In genomic region chr6:121334299-121335104, GRCh38 we compare ENCODE assay signal across 1 cellular context.
TF ChIP-seq lines count a peak whose summit lies in the region.

TSS of gene TBC1D32 (minus strand) at chr6:121334480. CDS start at chr6:121334430, 50 bp downstream.

TF ChIP-seq in K562, 482 proteins besides CTCF, POLR2A, EP300 and RAD21 (continued from another document and continues in another):
- TF ChIP-seq HOMEZ (CRISPR knock-in tag; IDR thresholded peaks at IDR 0.05) (no peak), SFPQ (IDR thresholded peaks at IDR 0.05; ENCODE audit: low read depth, low read length) (no peak), E2F8 (IDR thresholded peaks at IDR 0.05; ENCODE audit: low read depth, partially characterized antibody) (no peak), SNRNP70 (optimal IDR thresholded peaks at IDR 0.05; ENCODE audit: low read depth, low read length) (no peak), SNAPC5 (CRISPR knock-in tag; IDR thresholded peaks at IDR 0.05) (no peak), FOXJ3 (CRISPR knock-in tag; IDR thresholded peaks at IDR 0.05) (no peak), YBX1 (IDR thresholded peaks at IDR 0.05) (no peak), ZNF449 (CRISPR knock-in tag; IDR thresholded peaks at IDR 0.05) (no peak), NFE2L1 (tag; IDR thresholded peaks at IDR 0.05; ENCODE audit: borderline replicate concordance, low read depth) (no peak), ZNF408 (CRISPR knock-in tag; IDR thresholded peaks at IDR 0.05; ENCODE audit: low read depth) (no peak), NCOA2 (IDR thresholded peaks at IDR 0.05; ENCODE audit: partially characterized antibody in 2 of 2) (no peak), ZNF512 (tag; IDR thresholded peaks at IDR 0.05) (no peak), CCAR2 (IDR thresholded peaks at IDR 0.05; ENCODE audit: low read depth, low read length) (no peak), ETV6 (IDR thresholded peaks at IDR 0.05; ENCODE audit: borderline replicate concordance in 1 of 2, low read depth in 2 of 2, low read length in 1 of 2) (no peak), ETV6 (CRISPR knock-in tag; IDR thresholded peaks at IDR 0.05; ENCODE audit: borderline replicate concordance) (no peak), EHMT2 (IDR thresholded peaks at IDR 0.05) (no peak), RBM39 (optimal IDR thresholded peaks at IDR 0.05; ENCODE audit: low read depth, low read length) (no peak), CBFA2T3 (IDR thresholded peaks at IDR 0.05) (no peak), ZNF140 (CRISPR knock-in tag; IDR thresholded peaks at IDR 0.05) (no peak), ARNT (IDR thresholded peaks at IDR 0.05) (no peak), CLOCK (CRISPR knock-in tag; IDR thresholded peaks at IDR 0.05; ENCODE audit: borderline replicate concordance) (no peak), HNRNPK (IDR thresholded peaks at IDR 0.05; ENCODE audit: low read depth, low read length, poor library complexity, severe bottlenecking) (no peak), MXI1 (IDR thresholded peaks at IDR 0.05; ENCODE audit: low read depth, low read length) (peak; percentile 65; the same call in 1 of the 2 replicates), TCF7 (IDR thresholded peaks at IDR 0.05; ENCODE audit: borderline replicate concordance) (no peak), POLR2B (IDR thresholded peaks at IDR 0.05; ENCODE audit: low read depth, partially characterized antibody) (peak; percentile 76), PURB (CRISPR knock-in tag; IDR thresholded peaks at IDR 0.05; ENCODE audit: low read depth) (no peak), ZNF444 (CRISPR knock-in tag; IDR thresholded peaks at IDR 0.05) (no peak), NR2C2 (CRISPR knock-in tag; IDR thresholded peaks at IDR 0.05) (no peak), NR2C2 (tag; IDR thresholded peaks at IDR 0.05) (peak; percentile 45; the same call in 1 of the 2 replicates), RBM25 (IDR thresholded peaks at IDR 0.05; ENCODE audit: low read depth, low read length, severe bottlenecking) (no peak), OTX1 (CRISPR knock-in tag; IDR thresholded peaks at IDR 0.05) (no peak), POLR3G (IDR thresholded peaks at IDR 0.05; ENCODE audit: extremely low read depth, insufficient read length, insufficient replicate concordance) (no peak), RCOR1 (IDR thresholded peaks at IDR 0.05; ENCODE audit: borderline replicate concordance in 1 of 2, low read depth in 2 of 2, low read length in 2 of 2) (peak in 1 of 2 experiments; percentile 62; a peak in 2 of 4 replicates), CXXC5 (CRISPR knock-in tag; IDR thresholded peaks at IDR 0.05) (peak; percentile 87), ZZZ3 (IDR thresholded peaks at IDR 0.05) (no peak), TEAD2 (tag; IDR thresholded peaks at IDR 0.05) (no peak), LARP7 (IDR thresholded peaks at IDR 0.05) (no peak), AFF4 (CRISPR knock-in tag; IDR thresholded peaks at IDR 0.05) (no peak), NR0B1 (IDR thresholded peaks at IDR 0.05; ENCODE audit: partially characterized antibody) (no peak), ZNF583 (CRISPR knock-in tag; IDR thresholded peaks at IDR 0.05) (no peak), ESRRB (CRISPR knock-in tag; IDR thresholded peaks at IDR 0.05; ENCODE audit: borderline replicate concordance) (no peak), PCBP1 (IDR thresholded peaks at IDR 0.05; ENCODE audit: low read depth, low read length, poor library complexity, severe bottlenecking) (no peak), ARID1B (IDR thresholded peaks at IDR 0.05) (0 out of 2 replicates have a peak, but pooled peaks have one; percentile 17), ZNF778 (CRISPR knock-in tag; IDR thresholded peaks at IDR 0.05) (no peak), RBM15 (IDR thresholded peaks at IDR 0.05; ENCODE audit: insufficient read depth, low read length) (no peak), BRCA1 (IDR thresholded peaks at IDR 0.05) (no peak), BRCA1 (CRISPR knock-in tag; IDR thresholded peaks at IDR 0.05) (no peak), ARID3B (CRISPR knock-in tag; IDR thresholded peaks at IDR 0.05; ENCODE audit: borderline replicate concordance) (no peak)
